30 cellular contexts compared by ENCODE assay signal in the genomic region with DNA sequence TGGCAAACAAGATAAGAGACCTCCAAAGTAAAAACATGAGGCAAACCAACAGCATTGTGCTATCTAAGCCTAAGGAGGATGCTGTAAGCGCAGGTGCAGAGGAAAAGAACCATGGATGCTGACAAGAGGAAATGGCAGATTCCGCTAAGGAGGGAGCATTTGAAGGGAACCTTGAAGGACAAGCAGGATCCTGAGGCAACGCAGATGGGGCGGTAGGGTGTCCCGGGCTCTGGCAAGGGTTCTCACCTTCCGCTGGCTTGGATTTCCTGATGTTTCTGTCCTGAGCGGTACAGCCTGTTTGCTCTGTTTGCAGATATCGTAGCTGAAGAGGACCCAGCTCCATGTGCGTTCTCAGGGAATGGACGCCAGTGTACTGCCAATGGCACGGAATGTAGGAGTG.
"Had no signal": no experiment of that assay in that cellular context is flagged by ENCODE, and none has a peak within 500 bp of the region (broad histone marks: within the 10 kb centered on the region; RNA-seq: fewer than 3 reads in every experiment).

No MANE protein-coding gene starts in this region.

- H3K27me3 Mint-ChIP-seq: progenitor cell of endocrine pancreas, type B pancreatic cell had no signal

- H3K27ac Mint-ChIP-seq: naive thymus-derived CD4-positive, alpha-beta T cell; natural killer cell; nephron progenitor cell; progenitor cell of endocrine pancreas; stimulated activated memory B cell treated with anti-CD40 and anti-IgM and Interleukin-4, amounts not matched to agents 10 μg/mL and 1 μg/mL and 100 μg/mL, for 72 hours; stimulated activated naive CD8-positive, alpha-beta T cell treated with anti-CD3 and anti-CD28 coated beads, Interleukin-15, amount 100 ng/mL, for 72 hours; type B pancreatic cell had no signal

- ATAC-seq: naive thymus-derived CD4-positive, alpha-beta T cell; natural killer cell; psoas muscle; right cardiac atrium; right lobe of liver; stimulated activated memory B cell treated with anti-CD40 and anti-IgM and Interleukin-4, amounts not matched to agents 10 μg/mL and 1 μg/mL and 100 μg/mL, for 72 hours; stimulated activated naive CD8-positive, alpha-beta T cell treated with anti-CD3 and anti-CD28 coated beads, Interleukin-15, amount 100 ng/mL, for 72 hours; stimulated activated naive CD8-positive, alpha-beta T cell treated with anti-CD3 and anti-CD28 coated beads, Interleukin-15, Interleukin-2, amounts not matched to agents 100 U/mL and 50 U/mL, for 24 hours; upper lobe of right lung had no signal

- H3K4me1 Mint-ChIP-seq: naive thymus-derived CD4-positive, alpha-beta T cell; natural killer cell; nephron progenitor cell; neural crest cell; stimulated activated memory B cell treated with anti-CD40 and anti-IgM and Interleukin-4, amounts not matched to agents 10 μg/mL and 1 μg/mL and 100 μg/mL, for 72 hours; stimulated activated naive CD8-positive, alpha-beta T cell treated with anti-CD3 and anti-CD28 coated beads, Interleukin-15, amount 100 ng/mL, for 72 hours had no signal

- H3K36me3 Mint-ChIP-seq: natural killer cell had no signal

- H3K4me3 Mint-ChIP-seq: naive thymus-derived CD4-positive, alpha-beta T cell; natural killer cell; nephron progenitor cell; neural crest cell; stimulated activated memory B cell treated with anti-CD40 and anti-IgM and Interleukin-4, amounts not matched to agents 10 μg/mL and 1 μg/mL and 100 μg/mL, for 72 hours; stimulated activated naive CD8-positive, alpha-beta T cell treated with anti-CD3 and anti-CD28 coated beads, Interleukin-15, amount 100 ng/mL, for 72 hours; type B pancreatic cell had no signal

- H3K4me3 ChIP-seq: ovary, psoas muscle, right lobe of liver, sigmoid colon, suprapubic skin, testis, tibial artery, transverse colon, upper lobe of right lung, uterus had no signal

- DNase-seq: naive thymus-derived CD4-positive, alpha-beta T cell; natural killer cell; nephron progenitor cell; nucleus accumbens; ovary; posterior cingulate gyrus; psoas muscle; right cardiac atrium; right lobe of liver; sigmoid colon; small intestine; stimulated activated CD4-positive, alpha-beta T cell treated with anti-CD3 and anti-CD28 coated beads, Interleukin-15, amount 100 ng/mL, for 24 hours; stimulated activated CD4-positive, alpha-beta T cell treated with anti-CD3 and anti-CD28 coated beads, Interleukin-2, amount 100 ng/mL, for 24 hours; stimulated activated CD4-positive, alpha-beta T cell treated with anti-CD3 and anti-CD28 coated beads, Interleukin-2, amount 100 ng/mL, for 48 hours; stimulated activated CD4-positive, alpha-beta T cell treated with anti-CD3 and anti-CD28 coated beads, Interleukin-4, amount 100 ng/mL, for 24 hours; stimulated activated CD8-positive, alpha-beta memory T cell treated with anti-CD3 and anti-CD28 coated beads, Interleukin-4, amount 100 ng/mL, for 48 hours; stimulated activated naive CD4-positive, alpha-beta T cell; stimulated activated naive CD8-positive, alpha-beta T cell treated with anti-CD3 and anti-CD28 coated beads, Interleukin-15, amount 100 ng/mL, for 72 hours; stimulated activated naive CD8-positive, alpha-beta T cell treated with anti-CD3 and anti-CD28 coated beads, Interleukin-15, Interleukin-2, amounts not matched to agents 100 U/mL and 50 U/mL, for 24 hours; substantia nigra; testis; tibial artery; transverse colon; upper lobe of right lung; uterus had no signal
